In genomic region chr6:133890941-133891813, GRCh38 we compare ENCODE assay signal across 8 cellular contexts. TPM values are rescaled to one million over a fixed set of nuclear protein-coding genes. Genes with fewer than 3 reads are reported as not detected.
DNase-seq lines count a peak whose midpoint lies in the region; ATAC-seq and TF ChIP-seq lines count a peak whose summit lies in the region.

No MANE protein-coding gene starts in this region.

- H3K36me3 Mint-ChIP-seq in activated naive CD4-positive, alpha-beta T cell treated with anti-CD3 and anti-CD28 coated beads, Interleukin-2, amount 50 U/mL, for 24 hours, result no peaks in the 10 kb centered on the region

- no peaks in the 10 kb centered on the region for H3K9me2 ChIP-seq in hepatocyte (replicated peaks; ENCODE audit: insufficient read depth)

- H3K9me3 ChIP-seq in hepatocyte (ENCODE audit: low read depth), result no peaks in the 10 kb centered on the region

- H3K4me3 ChIP-seq in LNCaP clone FGC (ENCODE audit: low read depth, low read length) (0 out of 2 replicates have a peak overlapping the region, but pooled peaks have one; percentile 4), hepatocyte (peak overlapping the region; percentile 32)

- H3K4me3 Mint-ChIP-seq in activated naive CD4-positive, alpha-beta T cell treated with anti-CD3 and anti-CD28 coated beads, Interleukin-2, amount 50 U/mL, for 24 hours, result peak overlapping the region; percentile 83

- no peak for TF ChIP-seq CTCF in LNCaP clone FGC (IDR thresholded peaks at IDR 0.05; ENCODE audit: control insufficient read depth, extremely low read depth, insufficient read depth)
- TF ChIP-seq CTCF in hepatocyte (IDR thresholded peaks at IDR 0.05; ENCODE audit: poor library complexity), result no peak

- H3K79me2 ChIP-seq in hepatocyte, result peaks cover 10% of the 10 kb centered on the region

- no peaks in the 10 kb centered on the region for H4K20me1 ChIP-seq in hepatocyte (ENCODE audit: insufficient read depth, poor library complexity, severe bottlenecking)

- no peaks in the 10 kb centered on the region for H3K36me3 ChIP-seq in hepatocyte (replicated peaks; ENCODE audit: insufficient read depth, low read depth)

- no peaks in the 10 kb centered on the region for H3K9me3 Mint-ChIP-seq in activated naive CD4-positive, alpha-beta T cell treated with anti-CD3 and anti-CD28 coated beads, Interleukin-2, amount 50 U/mL, for 24 hours

- peak overlapping the region; percentile 22 for H2AFZ ChIP-seq in hepatocyte

- peak overlapping the region; percentile 72 for H3K4me2 ChIP-seq in hepatocyte

- H3K4me1 Mint-ChIP-seq in activated naive CD4-positive, alpha-beta T cell treated with anti-CD3 and anti-CD28 coated beads, Interleukin-2, amount 50 U/mL, for 24 hours, result peaks cover 54% of the 10 kb centered on the region

- intact Hi-C loops in sciatic nerve (cut with DNase I), result no loop called here

- DNase-seq in COR-L47 (lab: John Stamatoyannopoulos, UW) (peak; percentile 1), LNCaP clone FGC (ENCODE audit: low read depth) (no peak), hepatocyte (ENCODE audit: low spot score) (peak; percentile 39), sciatic nerve (ENCODE audit: low spot score) (no peak), foreskin melanocyte (no peak), cerebellar nuclear complex (lab: John Stamatoyannopoulos, UW) (no peak)

- H3K27me3 ChIP-seq in hepatocyte, result peaks cover 93% of the 10 kb centered on the region

- peak overlapping the region; percentile 76 for H3K27ac ChIP-seq in hepatocyte

- 3% methylated on average over 35 of the region's 40 CpGs for WGBS in hepatocyte (ENCODE audit: low lambda C conversion rate, missing lambda C conversion rate)

- no peak overlapping the region for H3K27ac Mint-ChIP-seq in activated naive CD4-positive, alpha-beta T cell treated with anti-CD3 and anti-CD28 coated beads, Interleukin-2, amount 50 U/mL, for 24 hours

- H3K4me1 ChIP-seq in hepatocyte (ENCODE audit: insufficient read depth), result peaks cover 31% of the 10 kb centered on the region

- H3K27me3 Mint-ChIP-seq in activated naive CD4-positive, alpha-beta T cell treated with anti-CD3 and anti-CD28 coated beads, Interleukin-2, amount 50 U/mL, for 24 hours, result peaks cover 71% of the 10 kb centered on the region

- ATAC-seq in sciatic nerve, result peak; percentile 40
- no peak for ATAC-seq in HG03457 (IDR thresholded peaks at IDR 0.05; ENCODE audit: unreplicated experiment)

RNA-seq across cellular contexts. Expression of gene TCF21, which starts 2.3 kb away (rescaled TPM):
- 9.0 and 10.1 TPM in 2 replicates for total RNA-seq in hepatocyte
- 8.2 and 8.6 TPM in 2 replicates for polyA plus RNA-seq in hepatocyte
- total RNA-seq in sciatic nerve, result 0.80 TPM

Comparison
In these comparisons a context has a peak if more than half of its experiments do, and no peak if none do; other contexts are left out.
1. DNase-seq: peak in COR-L47 (single experiment) and hepatocyte (single experiment); none in LNCaP clone FGC (single experiment), sciatic nerve (single experiment), foreskin melanocyte (single experiment) and cerebellar nuclear complex (0 of 2).